13 cellular contexts compared by ENCODE assay signal in the genomic region with DNA sequence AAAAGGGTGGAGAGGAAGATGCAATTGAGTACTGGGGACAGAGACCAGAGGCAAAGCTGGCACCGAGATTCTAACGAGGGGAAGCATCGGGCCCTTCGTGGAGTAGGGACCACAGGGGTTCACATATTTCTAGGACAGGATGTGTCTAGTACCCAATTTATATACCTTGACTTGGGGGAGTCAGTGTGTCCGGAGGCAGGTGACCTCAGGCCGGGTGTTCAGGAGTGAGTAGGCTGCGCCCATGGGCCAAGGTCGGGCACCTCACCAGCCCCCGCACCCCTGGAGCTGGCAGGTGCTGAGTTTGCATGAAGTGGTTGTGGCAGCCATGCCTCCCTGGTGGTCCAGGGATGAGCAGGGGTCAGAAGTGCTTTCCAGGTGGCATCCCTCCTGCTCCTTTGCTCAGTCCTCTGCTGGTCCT. TPM values are rescaled to one million over a fixed set of nuclear protein-coding genes. Genes with fewer than 3 reads are reported as not detected.
DNase-seq lines count a peak whose midpoint lies in the region; ATAC-seq, FAIRE-seq and TF ChIP-seq lines count a peak whose summit lies in the region.
"Had no signal": no experiment of that assay in that cellular context is flagged by ENCODE, and none has a peak within 500 bp of the region (broad histone marks: within the 10 kb centered on the region; RNA-seq: fewer than 3 reads in every experiment).

No MANE protein-coding gene starts in this region.

- no peak for ATAC-seq in lung (ENCODE audit: insufficient read depth, low FRiP score)
- no peak for ATAC-seq in GM19452 (IDR thresholded peaks at IDR 0.05; ENCODE audit: unreplicated experiment)
- ATAC-seq in mucosa of descending colon: no peak
- no peak for ATAC-seq in HG03520 (IDR thresholded peaks at IDR 0.05; ENCODE audit: unreplicated experiment)

- no peak for TF ChIP-seq CTCF in BE2C (IDR thresholded peaks at IDR 0.05; ENCODE audit: low read depth, low read length)
- TF ChIP-seq CTCF in dorsolateral prefrontal cortex (IDR thresholded peaks at IDR 0.05 in 54 of 56, conservative IDR thresholded peaks at IDR 0.05 in 2 of 56; ENCODE audit: low read depth in 1 of 56, partially characterized antibody in 56 of 56): no peak
- TF ChIP-seq CTCF in lung (IDR thresholded peaks at IDR 0.05; ENCODE audit: control extremely low read depth, extremely low read depth): no peak
- TF ChIP-seq CTCF in stomach (IDR thresholded peaks at IDR 0.05): no peak
- TF ChIP-seq CTCF in mucosa of descending colon (IDR thresholded peaks at IDR 0.05): no peak

- H3K27ac ChIP-seq in dorsolateral prefrontal cortex (peak overlapping the region in 44 of 59 donors; percentile 8 to 95 (median 58)), lung (ENCODE audit: low read depth in 1 of 2, low read length in 1 of 2) (peak overlapping the region; percentile 4 to 76), stomach (peak overlapping the region in 4 of 5 donors; percentile 64 to 90 (median 75))

- no peak for TF ChIP-seq EP300 in stomach (IDR thresholded peaks at IDR 0.05)

- intact Hi-C loops in dorsolateral prefrontal cortex (cut with DNase I): loop anchor here (5.0 to 10.0 kb wide), 2 partner anchors 210 to 428 kb away; a partner anchor contains a TSS
- intact Hi-C loops in stomach (cut with DNase I; ENCODE audit: low total_unique reads): no loop called here
- intact Hi-C loops in mucosa of descending colon (cut with DNase I, micrococcal nuclease): loop anchor here (10.0 kb wide), 2 partner anchors 288 to 428 kb away; a partner anchor contains a TSS

- WGBS in lung, 2 donors: 82 to 83% methylated on average over 9 of the region's 9 CpGs
- 80 to 92% (median 87%) methylated on average over 6 to 9 of the region's 9 CpGs for WGBS in stomach, 5 donors

- DNase-seq in BE2C: peak; percentile 9
- DNase-seq in dorsolateral prefrontal cortex: no peak
- no peak for DNase-seq in lung (ENCODE audit: low spot score)
- no peak for DNase-seq in stomach
- no peak for DNase-seq in mucosa of descending colon
- DNase-seq in RCC 7860 (ENCODE audit: low spot score): no peak
- DNase-seq: NCI-H1105 treated with DMSO at 0.1 percent for 48 hours had no signal

- TF ChIP-seq POLR2A in stomach (IDR thresholded peaks at IDR 0.05): no peak

- H3K27me3 ChIP-seq in BE2C (peaks cover 35% of the 10 kb centered on the region), dorsolateral prefrontal cortex (no peaks in the 10 kb centered on the region), lung (ENCODE audit: control insufficient read depth, insufficient read depth) (no peaks in the 10 kb centered on the region), stomach (peaks cover 0 to 10% (median 0%) of the 10 kb centered on the region in 3 donors)
- H3K27me3 ChIP-seq: pancreas had no signal

- FAIRE-seq in RCC 7860 (lab: Jason Lieb, UNC): no peak
- FAIRE-seq: astrocyte, pancreas had no signal

- H3K36me3 ChIP-seq in BE2C: no peaks in the 10 kb centered on the region
- no peaks in the 10 kb centered on the region for H3K36me3 ChIP-seq in lung (ENCODE audit: control insufficient read depth in 2 of 2, insufficient read depth in 2 of 2, low read length in 2 of 2)
- H3K36me3 ChIP-seq in stomach: no peaks in the 10 kb centered on the region
- no peaks in the 10 kb centered on the region for H3K36me3 ChIP-seq in mucosa of descending colon (ENCODE audit: low read depth)
- H3K36me3 ChIP-seq: pancreas had no signal

- no peaks in the 10 kb centered on the region for H3K9me3 ChIP-seq in BE2C
- no peaks in the 10 kb centered on the region for H3K9me3 ChIP-seq in lung (ENCODE audit: control insufficient read depth in 2 of 2, insufficient read depth in 1 of 2, low read length in 1 of 2)
- no peaks in the 10 kb centered on the region for H3K9me3 ChIP-seq in stomach
- no peaks in the 10 kb centered on the region for H3K9me3 ChIP-seq in mucosa of descending colon
- H3K9me3 ChIP-seq: pancreas had no signal

- H3K4me3 ChIP-seq in BE2C (ENCODE audit: low read depth, low read length) (no peak overlapping the region), dorsolateral prefrontal cortex (no peak overlapping the region), lung (no peak overlapping the region), stomach (no peak overlapping the region), mucosa of descending colon (no peak overlapping the region)

- H3K4me1 ChIP-seq in BE2C: no peaks in the 10 kb centered on the region
- H3K4me1 ChIP-seq in lung (ENCODE audit: control insufficient read depth in 2 of 2, insufficient read depth in 2 of 2, low read length in 2 of 2): no peaks in the 10 kb centered on the region
- peaks cover 32 to 55% (median 41%) of the 10 kb centered on the region in 4 donors for H3K4me1 ChIP-seq in stomach
- H3K4me1 ChIP-seq in mucosa of descending colon (ENCODE audit: low read depth): peaks cover 4% of the 10 kb centered on the region

RNA-seq across cellular contexts. Expression of a gene that starts 8.6 kb away (rescaled TPM):
- polyA plus RNA-seq in BE2C (2012; ENCODE audit: insufficient read depth, insufficient read length, low read depth): not detected
- total RNA-seq in dorsolateral prefrontal cortex (10 to 100 TPM in 117 of 120 experiments, 1 to 10 TPM in 3; 8.9 to 36.3 (median 18.6) TPM), lung (1 to 10 TPM; 1.7 to 3.1 TPM), stomach (10 to 100 TPM in 1 of 5 donors, 1 to 10 TPM in 2, not detected in 2; 1.0 to 10.7 (median 1.3) TPM), mucosa of descending colon (10 to 100 TPM in 1 of 3 donors, 1 to 10 TPM in 1, under 1 TPM in 1; 0.93 to 19.9 (median 2.3) TPM)
- polyA plus RNA-seq in lung (1 to 10 TPM; 1.1 to 2.3 TPM), stomach (1 to 10 TPM in 1 of 3 donors, under 1 TPM in 2; 0.50 to 2.6 (median 0.92) TPM)
- total RNA-seq: RPMI7951 had no signal
- polyA plus RNA-seq: CD14-positive monocyte had no signal
